In genomic region chr13:113586661-113587479, GRCh38 we compare ENCODE assay signal across 10 cellular contexts. TPM values are rescaled to one million over a fixed set of nuclear protein-coding genes. Genes with fewer than 3 reads are reported as not detected.
DNase-seq lines count a peak whose midpoint lies in the region; ATAC-seq and TF ChIP-seq lines count a peak whose summit lies in the region.
"Had no signal": no experiment of that assay in that cellular context is flagged by ENCODE, and none has a peak within 500 bp of the region (broad histone marks: within the 10 kb centered on the region; RNA-seq: fewer than 3 reads in every experiment).

No MANE protein-coding gene starts in this region.

- 85% methylated on average over 23 of the region's 23 CpGs; no CpG with 5 or more reads in 1 of the 2 donors for WGBS in transverse colon (ENCODE audit: low coverage in 1 of 2), 2 donors

- peaks cover 58% of the 10 kb centered on the region for H3K36me3 ChIP-seq in WERI-Rb-1
- no peaks in the 10 kb centered on the region for H3K36me3 ChIP-seq in transverse colon

- H3K4me1 ChIP-seq in transverse colon = peaks cover 0 to 17% (median 13%) of the 10 kb centered on the region in 4 donors

- intact Hi-C loops in transverse colon (cut with DNase I; ENCODE audit: low total_unique reads) = no loop called here

- no peak for TF ChIP-seq EP300 in transverse colon (IDR thresholded peaks at IDR 0.05; ENCODE audit: low read depth)

- H3K9me3 ChIP-seq in WERI-Rb-1 (ENCODE audit: severe bottlenecking) (no peaks in the 10 kb centered on the region), transverse colon (no peaks in the 10 kb centered on the region)
- H3K9me3 ChIP-seq: thyroid gland had no signal

- H3K27me3 ChIP-seq in WERI-Rb-1 (ENCODE audit: insufficient read depth, low read depth, severe bottlenecking) = no peaks in the 10 kb centered on the region
- no peaks in the 10 kb centered on the region for H3K27me3 ChIP-seq in transverse colon
- H3K27me3 ChIP-seq: thyroid gland had no signal

- no peak for TF ChIP-seq CTCF in WERI-Rb-1 (IDR thresholded peaks at IDR 0.05; ENCODE audit: low read depth, low read length)
- no peak for TF ChIP-seq CTCF in transverse colon (IDR thresholded peaks at IDR 0.05)

- in situ Hi-C loops in transverse colon (cut with MboI; ENCODE audit: low pct_ligation_motif_present in 1 of 4, low pct_unique_long_range_greater_than_20kb in 1 of 4, low sequenced_read_pairs in 3 of 4) = no loop called here

- no peak for TF ChIP-seq POLR2A in transverse colon (IDR thresholded peaks at IDR 0.05)

- no peak overlapping the region for H3K27ac ChIP-seq in WERI-Rb-1
- H3K27ac ChIP-seq in transverse colon = no peak overlapping the region
- H3K27ac ChIP-seq: thyroid gland had no signal

- DNase-seq in activated effector memory CD4-positive, alpha-beta T cell treated with anti-CD3 and anti-CD28 coated beads, Interleukin-2, amount 50 U/mL, for 16 hours = peak; percentile 54
- no peak for DNase-seq in activated effector memory CD4-positive, alpha-beta T cell treated with Interleukin-2 at 50 U/mL for 16 hours
- DNase-seq in WERI-Rb-1 (peak; percentile 11), islet precursor cell (peak; percentile 34), transverse colon (peak; percentile 6), NCI-H226 (no peak)
- DNase-seq: NCI-H2171 treated with DMSO at 0.1 percent for 48 hours, thyroid gland had no signal

- H3K4me3 ChIP-seq in WERI-Rb-1 (ENCODE audit: low read depth, low read length) (no peak overlapping the region), transverse colon (no peak overlapping the region)
- H3K4me3 ChIP-seq: thyroid gland had no signal

- ATAC-seq in HG02885 (IDR thresholded peaks at IDR 0.05; ENCODE audit: poor library complexity, unreplicated experiment) (no peak), GM21737 (IDR thresholded peaks at IDR 0.05; ENCODE audit: unreplicated experiment) (no peak)

RNA-seq across cellular contexts. Expression of gene TFDP1, which starts 2.3 kb away (rescaled TPM):
- total RNA-seq in transverse colon = 100 to 1,000 TPM in 1 of 4 donors, 10 to 100 TPM in 3; 24.3 to 164 (median 49.1) TPM

Comparison
In these comparisons a context has a peak if more than half of its experiments do, and no peak if none do; other contexts are left out.
1. DNase-seq: peak in activated effector memory CD4-positive, alpha-beta T cell treated with anti-CD3 and anti-CD28 coated beads, Interleukin-2, amount 50 U/mL, for 16 hours (single experiment), WERI-Rb-1 (single experiment), islet precursor cell (single experiment) and transverse colon (single experiment); none in activated effector memory CD4-positive, alpha-beta T cell treated with Interleukin-2 at 50 U/mL for 16 hours (single experiment) and NCI-H226 (single experiment).